Comparison of ENCODE assay signal across 1 cellular context in genomic region chr11:43921561-43922294, GRCh38.
TF ChIP-seq lines count a peak whose summit lies in the region.

No MANE protein-coding gene starts in this region.

TF ChIP-seq in endothelial cell of umbilical vein, 7 proteins besides CTCF, POLR2A, EP300 and RAD21:
- TF ChIP-seq JUN (IDR thresholded peaks at IDR 0.05; ENCODE audit: borderline replicate concordance, insufficient read depth, insufficient read length, low read depth) = no peak
- TF ChIP-seq GATA2 (IDR thresholded peaks at IDR 0.05; ENCODE audit: insufficient read depth, insufficient read length, low read depth, low read length) = no peak
- no peak for TF ChIP-seq POLR2AphosphoS5 (IDR thresholded peaks at IDR 0.05; ENCODE audit: insufficient read depth, low read depth, low read length)
- no peak for TF ChIP-seq MAX (IDR thresholded peaks at IDR 0.05; ENCODE audit: insufficient read depth, insufficient read length)
